18 cellular contexts compared by ENCODE assay signal in genomic region chr9:135070964-135071735, GRCh38. TPM values are rescaled to one million over a fixed set of nuclear protein-coding genes. Genes with fewer than 3 reads are reported as not detected.
DNase-seq lines count a peak whose midpoint lies in the region; ATAC-seq, FAIRE-seq and TF ChIP-seq lines count a peak whose summit lies in the region.
"Had no signal": no experiment of that assay in that cellular context is flagged by ENCODE, and none has a peak within 500 bp of the region (broad histone marks: within the 10 kb centered on the region; RNA-seq: fewer than 3 reads in every experiment).

No MANE protein-coding gene starts in this region.

- H3K4ac ChIP-seq in trophoblast cell (ENCODE audit: low read depth, low read length), result no peak overlapping the region

- WGBS in K562 (ENCODE audit: insufficient coverage, low coverage, missing lambda C conversion rate), result 1% methylated on average over 16 of the region's 16 CpGs
- 64 to 74% (median 72%) methylated on average over 16 of the region's 16 CpGs for whole genome bisulfite sequencing in stomach, 5 donors
- no CpG with 5 or more reads among the region's 16 CpGs for WGBS in trophoblast cell (ENCODE audit: extremely low coverage, insufficient coverage, insufficient read length)

- H3K79me1 ChIP-seq in trophoblast cell (ENCODE audit: low read length), result no peaks in the 10 kb centered on the region

- H3K36me3 Mint-ChIP-seq in activated naive CD4-positive, alpha-beta T cell treated with anti-CD3 and anti-CD28 coated beads for 36 hours (ENCODE audit: low read depth), result no peaks in the 10 kb centered on the region
- H3K36me3 Mint-ChIP-seq: CD8-positive, alpha-beta memory T cell had no signal

- H3K79me2 ChIP-seq in K562 (ENCODE audit: control insufficient read depth, insufficient read depth, low read length) (no peaks in the 10 kb centered on the region), trophoblast cell (ENCODE audit: control insufficient read depth, insufficient read depth, low read length, poor library complexity) (no peaks in the 10 kb centered on the region)

- H3K23ac ChIP-seq in trophoblast cell (ENCODE audit: low read length), result no peak overlapping the region

- H2BK12ac ChIP-seq in trophoblast cell (ENCODE audit: low read length), result no peak overlapping the region

- no peak overlapping the region for H2AK5ac ChIP-seq in trophoblast cell (ENCODE audit: low read length)

- H3K4me1 Mint-ChIP-seq in activated naive CD4-positive, alpha-beta T cell treated with anti-CD3 and anti-CD28 coated beads for 36 hours (ENCODE audit: low read depth), result peaks cover 3% of the 10 kb centered on the region

- no peak overlapping the region for H4K8ac ChIP-seq in trophoblast cell (ENCODE audit: low read depth, low read length)

- DNase-seq in activated naive CD4-positive, alpha-beta T cell treated with anti-CD3 and anti-CD28 coated beads, Interleukin-2, amount 50 U/mL, for 16 hours, result peak; percentile 4
- DNase-seq in activated naive CD4-positive, alpha-beta T cell treated with anti-CD3 and anti-CD28 coated beads for 36 hours, result no peak
- DNase-seq in K562 (ENCODE audit: extremely low read depth in 1 of 4, low spot score in 3 of 4) (no peak), mesenteric fat pad (ENCODE audit: low spot score) (peak; percentile 76), stomach (peak; percentile 11), medulla oblongata (ENCODE audit: extremely low spot score) (no peak), RWPE1 (ENCODE audit: low spot score) (no peak), trophoblast cell (no peak)
- DNase-seq: DND-41; NCI-H187 treated with DMSO at 0.1 percent for 48 hours; NCI-H446; NK-92 treated with Interleukin-12 subunit alpha and Interleukin-12 subunit beta, amount 100 ng/mL, for 24 hours had no signal

- H3K9ac ChIP-seq in K562 (ENCODE audit: insufficient read depth in 1 of 2, low read depth in 2 of 2, low read length in 2 of 2) (no peak overlapping the region), trophoblast cell (ENCODE audit: low read length) (no peak overlapping the region)

- TF ChIP-seq EP300 in K562 (IDR thresholded peaks at IDR 0.05; ENCODE audit: low read length) (no peak), stomach (IDR thresholded peaks at IDR 0.05) (no peak)

- H3K27ac Mint-ChIP-seq in activated naive CD4-positive, alpha-beta T cell treated with anti-CD3 and anti-CD28 coated beads for 36 hours, result no peak overlapping the region
- H3K27ac Mint-ChIP-seq: CD8-positive, alpha-beta memory T cell had no signal

- CTCF ChIA-PET in activated naive CD4-positive, alpha-beta T cell treated with anti-CD3 and anti-CD28 coated beads for 36 hours (lab: Charles Lee), result no interaction called here
- CTCF ChIA-PET in K562 (lab: Yijun Ruan, JAX; ENCODE audit: low intra/inter-chr PET ratio) (no interaction called here), RWPE1 (lab: Yijun Ruan, JAX) (interaction anchor here (0.7 kb wide), 1 partner anchor 287 kb away, joined by 4 read pairs; no protein-coding TSS in a partner anchor)

- intact Hi-C loops in activated naive CD4-positive, alpha-beta T cell treated with anti-CD3 and anti-CD28 coated beads for 36 hours (cut with micrococcal nuclease), result no loop called here
- intact Hi-C loops in K562 (cut with micrococcal nuclease), result no loop called here
- intact Hi-C loops in stomach (cut with DNase I; ENCODE audit: low total_unique reads), result no loop called here

- peaks cover 20% of the 10 kb centered on the region; the same call in 1 of the 2 replicates for H4K20me1 ChIP-seq in K562 (replicated peaks; ENCODE audit: control insufficient read depth, insufficient read depth, low read length)

- H3K9me3 ChIP-seq in K562 (replicated peaks; ENCODE audit: control insufficient read depth, insufficient read depth, low read depth, low read length) (no peaks in the 10 kb centered on the region), stomach (no peaks in the 10 kb centered on the region), trophoblast cell (ENCODE audit: insufficient read depth, low read depth, low read length) (peaks cover 3% of the 10 kb centered on the region)

- TF ChIP-seq CTCF in K562 (IDR thresholded peaks at IDR 0.05 in 2 of 3, conservative IDR thresholded peaks at IDR 0.05 in 1 of 3; ENCODE audit: insufficient read depth in 2 of 3, low read depth in 1 of 3, low read length in 3 of 3) (no peak), stomach (IDR thresholded peaks at IDR 0.05) (no peak), RWPE1 (conservative IDR thresholded peaks at IDR 0.05; ENCODE audit: low read depth) (no peak)

- H3K9me1 ChIP-seq in K562 (ENCODE audit: control insufficient read depth, insufficient read depth, low read length), result no peaks in the 10 kb centered on the region

- no peak overlapping the region for H3K14ac ChIP-seq in trophoblast cell (ENCODE audit: low read length)

- no peak for FAIRE-seq in K562 (lab: Jason Lieb, UNC)
- FAIRE-seq: G401.6, GM12892, HTR-8/SVneo had no signal

- no peak overlapping the region for H4K91ac ChIP-seq in trophoblast cell (ENCODE audit: low read depth, low read length)

- peaks cover 29% of the 10 kb centered on the region for H3K27me3 Mint-ChIP-seq in activated naive CD4-positive, alpha-beta T cell treated with anti-CD3 and anti-CD28 coated beads for 36 hours (ENCODE audit: low read depth)

- H3K4me2 ChIP-seq in K562 (ENCODE audit: insufficient read depth, low read length), result no peak overlapping the region
- no peak overlapping the region for H3K4me2 ChIP-seq in trophoblast cell (ENCODE audit: low read length)

- no peak overlapping the region for H2AFZ ChIP-seq in K562 (ENCODE audit: low read depth, low read length)
- H2AFZ ChIP-seq in trophoblast cell (ENCODE audit: insufficient read depth, low read length, poor library complexity), result no peak overlapping the region

- no peak overlapping the region for H2BK5ac ChIP-seq in trophoblast cell (ENCODE audit: low read depth, low read length, poor library complexity)

- no peak overlapping the region for H3K4me3 Mint-ChIP-seq in activated naive CD4-positive, alpha-beta T cell treated with anti-CD3 and anti-CD28 coated beads for 36 hours
- H3K4me3 Mint-ChIP-seq: CD8-positive, alpha-beta memory T cell had no signal

- no TSS peak for BruUV-seq in K562 (replicated peaks; lab: Mats Ljungman, UMichigan)

- no peak overlapping the region for H2BK120ac ChIP-seq in trophoblast cell (ENCODE audit: insufficient read depth, low read length, poor library complexity)

- H3K4me1 ChIP-seq in K562 (replicated peaks in 1 of 2; ENCODE audit: control insufficient read depth in 2 of 2, insufficient read depth in 2 of 2, low read length in 2 of 2), result no peaks in the 10 kb centered on the region
- H3K4me1 ChIP-seq in stomach, result peaks cover 0 to 16% (median 15%) of the 10 kb centered on the region in 4 donors
- peaks cover 0 to 5% of the 10 kb centered on the region in 2 experiments for H3K4me1 ChIP-seq in trophoblast cell (ENCODE audit: control insufficient read depth in 1 of 2, insufficient read depth in 2 of 2, low read length in 2 of 2)

- H3K27me3 ChIP-seq in K562 (ENCODE audit: control insufficient read depth in 2 of 2, insufficient read depth in 2 of 2, low read length in 2 of 2), result peaks cover 5 to 39% of the 10 kb centered on the region in 2 experiments; a peak in 3 of 5 replicates
- H3K27me3 ChIP-seq in stomach, result peaks cover 0 to 85% (median 38%) of the 10 kb centered on the region in 3 donors
- H3K27me3 ChIP-seq in trophoblast cell (ENCODE audit: insufficient read depth, low read length), result peaks cover 16% of the 10 kb centered on the region

- H4K12ac ChIP-seq in trophoblast cell (ENCODE audit: low read depth, low read length), result no peak overlapping the region

- H3K36me3 ChIP-seq in K562 (ENCODE audit: control insufficient read depth, insufficient read depth, low read length) (no peaks in the 10 kb centered on the region), stomach (no peaks in the 10 kb centered on the region), trophoblast cell (ENCODE audit: control insufficient read depth in 1 of 2, insufficient read depth in 2 of 2, low read length in 2 of 2) (no peaks in the 10 kb centered on the region)

- ATAC-seq in K562, result no peak

- no peak for TF ChIP-seq POLR2A in K562 (conservative IDR thresholded peaks at IDR 0.05)
- no peak for TF ChIP-seq POLR2A in stomach (IDR thresholded peaks at IDR 0.05)

- H3K9me3 Mint-ChIP-seq in activated naive CD4-positive, alpha-beta T cell treated with anti-CD3 and anti-CD28 coated beads for 36 hours, result no peaks in the 10 kb centered on the region
- H3K9me3 Mint-ChIP-seq: CD8-positive, alpha-beta memory T cell had no signal

- H3K4me3 ChIP-seq in K562 (no peak overlapping the region), stomach (no peak overlapping the region), trophoblast cell (ENCODE audit: low read depth, low read length) (no peak overlapping the region)

- H3K27ac ChIP-seq in K562 (ENCODE audit: extremely low read depth, low read depth, low read length), result no peak overlapping the region
- no peak overlapping the region for H3K27ac ChIP-seq in stomach
- no peak overlapping the region for H3K27ac ChIP-seq in RWPE1
- no peak overlapping the region for H3K27ac ChIP-seq in trophoblast cell (ENCODE audit: low read depth, low read length)
- H3K27ac ChIP-seq: HL-60 had no signal

- in situ Hi-C loops in K562 (cut with MboI), result no loop called here

- POLR2A ChIA-PET in K562 (lab: Yijun Ruan, JAX), result no interaction called here
- POLR2A ChIA-PET in RWPE1 (lab: Yijun Ruan, JAX; ENCODE audit: low non-redundant PET), result no interaction called here

- no peak for TF ChIP-seq RAD21 in K562 (CRISPR knock-in tag; conservative IDR thresholded peaks at IDR 0.05 in 1 of 2, IDR thresholded peaks at IDR 0.05 in 1 of 2)

- no peak overlapping the region for H3K18ac ChIP-seq in trophoblast cell (ENCODE audit: low read length)

RNA-seq across cellular contexts. Expression of gene OLFM1, which starts 16.3 kb away (rescaled TPM):
- not detected for total RNA-seq in activated naive CD4-positive, alpha-beta T cell treated with anti-CD3 and anti-CD28 coated beads for 36 hours
- total RNA-seq in K562 (2011; cell fraction: chromatin; rRNA removed; ENCODE audit: low replicate concordance), result not detected in 2 replicates
- not detected in 2 replicates for total RNA-seq in K562 (2011; cell fraction: nucleolus; rRNA removed)
- total RNA-seq in K562 (2011; cell fraction: nucleoplasm; rRNA removed), result not detected in 2 replicates
- not detected in 2 replicates for total RNA-seq in K562 (2014; rRNA removed)
- total RNA-seq in K562 (2014; rRNA removed; fragmentation: Illumina TruSeq; extraction: Trizol), result not detected in 2 replicates
- total RNA-seq in K562 (2015; rRNA removed; fragmentation: Illumina TruSeq; extraction: Trizol), result not detected in 2 replicates
- not detected in 2 replicates for total RNA-seq in K562 (2021)
- polyA plus RNA-seq in K562 (2011; rRNA removed), result not detected in 2 replicates
- polyA plus RNA-seq in K562 (2011; cell fraction: cytosol; rRNA removed), result not detected in 2 replicates
- polyA plus RNA-seq in K562 (2011; cell fraction: nucleus; rRNA removed), result not detected in 2 replicates
- polyA plus RNA-seq in K562 (2012), result not detected in 2 replicates
- polyA plus RNA-seq in K562 (2014; fragmentation: Illumina TruSeq; extraction: Trizol), result not detected in 2 replicates
- polyA plus RNA-seq in K562 (2014; fragmentation: Nextera tagmentation; extraction: Ambion mirVana), result not detected
- not detected in 2 replicates for polyA plus RNA-seq in K562 (2014; rRNA removed)
- not detected in 2 replicates for polyA minus RNA-seq in K562 (2011; rRNA and poly(A)+ RNA removed)
- polyA minus RNA-seq in K562 (2011; cell fraction: cytosol; rRNA and poly(A)+ RNA removed), result not detected in 2 replicates
- not detected in 2 replicates for polyA minus RNA-seq in K562 (2011; cell fraction: nucleus; rRNA and poly(A)+ RNA removed)
- total RNA-seq in mesenteric fat pad, result 22.6 TPM
- 10 to 100 TPM in 2 of 5 donors, 1 to 10 TPM in 1, under 1 TPM in 1, not detected in 1; 0.29 to 58.3 (median 8.1) TPM for total RNA-seq in stomach
- 10 to 100 TPM in 2 of 3 donors, 1 to 10 TPM in 1; 4.4 to 10.8 (median 10.5) TPM for polyA plus RNA-seq in stomach
- 0.10 TPM in 2 replicates for polyA plus RNA-seq in trophoblast cell (2013)
- total RNA-seq: CD8-positive, alpha-beta memory T cell; OCI-LY7 had no signal
- polyA plus RNA-seq: CD8-positive, alpha-beta memory T cell had no signal

Comparison
In these comparisons a context has a peak if more than half of its experiments do, and no peak if none do; other contexts are left out.
1. DNase-seq: peak in activated naive CD4-positive, alpha-beta T cell treated with anti-CD3 and anti-CD28 coated beads, Interleukin-2, amount 50 U/mL, for 16 hours (single experiment), mesenteric fat pad (single experiment) and stomach (single experiment); none in activated naive CD4-positive, alpha-beta T cell treated with anti-CD3 and anti-CD28 coated beads for 36 hours (single experiment), K562 (0 of 4), medulla oblongata (single experiment), RWPE1 (single experiment) and trophoblast cell (0 of 2).